8 cellular contexts compared by ENCODE assay signal in the genomic region with DNA sequence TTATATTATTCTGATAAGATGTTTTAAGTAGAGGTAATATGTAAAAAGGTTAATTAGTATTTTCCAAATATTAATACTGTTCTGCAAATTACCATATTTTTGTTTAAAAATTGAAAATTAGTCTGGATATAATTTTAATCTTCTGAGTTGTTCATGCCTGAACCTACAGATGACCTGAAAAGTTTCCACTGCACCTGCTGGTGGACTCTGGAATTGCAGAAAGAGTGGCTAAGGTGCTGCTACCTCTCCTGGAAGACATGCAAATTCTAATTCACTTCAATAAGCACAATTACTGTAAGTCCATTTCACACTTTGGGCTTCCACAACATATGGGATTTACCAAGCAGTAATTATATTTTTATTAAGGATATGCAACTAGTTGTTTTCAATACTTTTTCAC.
DNase-seq lines count a peak whose midpoint lies in the region; ATAC-seq, FAIRE-seq and TF ChIP-seq lines count a peak whose summit lies in the region.

No MANE protein-coding gene starts in this region.

- DNase-seq in NCI-H82 (lab: John Stamatoyannopoulos, UW) (peak; percentile 61), NCI-H82 treated with DMSO at 0.1 percent for 48 hours (lab: John Stamatoyannopoulos, UW; ENCODE audit: unreplicated experiment) (no peak), activated B cell treated with CpG ODN at 0.5 μM for 24 hours (no peak), choroid plexus epithelial cell (ENCODE audit: low read depth) (peak; percentile 45), osteocyte (ENCODE audit: extremely low spot score, unreplicated experiment) (no peak), GOT3 (lab: John Stamatoyannopoulos, UW) (no peak), HTR-8/SVneo (ENCODE audit: insufficient read length, low spot score) (no peak)

- H3K36me3 Mint-ChIP-seq in activated B cell treated with CpG ODN at 0.5 μM for 24 hours (ENCODE audit: low read depth), result no peaks in the 10 kb centered on the region
- H3K36me3 Mint-ChIP-seq in osteocyte (ENCODE audit: unreplicated experiment), result no peaks in the 10 kb centered on the region

- intact Hi-C loops in activated B cell treated with CpG ODN at 0.5 μM for 24 hours (cut with micrococcal nuclease), result no loop called here

- H3K4me1 Mint-ChIP-seq in activated B cell treated with CpG ODN at 0.5 μM for 24 hours, result no peaks in the 10 kb centered on the region
- H3K4me1 Mint-ChIP-seq in osteocyte (ENCODE audit: unreplicated experiment), result no peaks in the 10 kb centered on the region

- H3K4me3 Mint-ChIP-seq in activated B cell treated with CpG ODN at 0.5 μM for 24 hours, result no peak overlapping the region
- H3K4me3 Mint-ChIP-seq in osteocyte (ENCODE audit: unreplicated experiment), result no peak overlapping the region

- H3K27ac Mint-ChIP-seq in activated B cell treated with CpG ODN at 0.5 μM for 24 hours, result no peak overlapping the region
- no peak overlapping the region for H3K27ac Mint-ChIP-seq in osteocyte (ENCODE audit: unreplicated experiment)

- POLR2A ChIA-PET in activated B cell treated with CpG ODN at 0.5 μM for 24 hours (lab: Charles Lee), result no interaction called here

- H3K4me3 ChIP-seq in choroid plexus epithelial cell (ENCODE audit: low read depth, low read length), result no peak overlapping the region

- CTCF ChIA-PET in activated B cell treated with CpG ODN at 0.5 μM for 24 hours (lab: Charles Lee), result no interaction called here

- ATAC-seq in HG03558 (IDR thresholded peaks at IDR 0.05; ENCODE audit: extremely low read depth, unreplicated experiment) (peak; percentile 62), activated B cell treated with CpG ODN at 0.5 μM for 24 hours (ENCODE audit: low read depth) (peak; percentile 49)

- no peak for FAIRE-seq in HTR-8/SVneo (lab: Jason Lieb, UNC)

- no peaks in the 10 kb centered on the region for H3K9me3 Mint-ChIP-seq in activated B cell treated with CpG ODN at 0.5 μM for 24 hours
- H3K9me3 Mint-ChIP-seq in osteocyte (ENCODE audit: unreplicated experiment), result no peaks in the 10 kb centered on the region

- H3K27me3 Mint-ChIP-seq in activated B cell treated with CpG ODN at 0.5 μM for 24 hours, result peaks cover 38% of the 10 kb centered on the region
- H3K27me3 Mint-ChIP-seq in osteocyte (ENCODE audit: unreplicated experiment), result peaks cover 38% of the 10 kb centered on the region

- TF ChIP-seq CTCF in activated B cell treated with CpG ODN at 0.5 μM for 24 hours (IDR thresholded peaks at IDR 0.05) (peak; percentile 85), choroid plexus epithelial cell (conservative IDR thresholded peaks at IDR 0.05; ENCODE audit: low read depth, low read length) (peak; percentile 72), osteocyte (IDR thresholded peaks at IDR 0.05) (peak; percentile 48)

Comparison
In these comparisons a context has a peak if more than half of its experiments do, and no peak if none do; other contexts are left out.
1. DNase-seq: peak in NCI-H82 (single experiment) and choroid plexus epithelial cell (single experiment); none in NCI-H82 treated with DMSO at 0.1 percent for 48 hours (single experiment), activated B cell treated with CpG ODN at 0.5 μM for 24 hours (single experiment), osteocyte (single experiment), GOT3 (single experiment) and HTR-8/SVneo (single experiment).
2. Peak in every context shown above with its lines, with median percentiles within 50 percentile points of each other: CTCF ChIP-seq.